Comparison of ENCODE assay signal across 19 cellular contexts in genomic region chr10:77804371-77804770, GRCh38.
DNase-seq lines count a peak whose midpoint lies in the region; ATAC-seq and TF ChIP-seq lines count a peak whose summit lies in the region.
"Had no signal": no experiment of that assay in that cellular context is flagged by ENCODE, and none has a peak within 500 bp of the region (broad histone marks: within the 10 kb centered on the region; RNA-seq: fewer than 3 reads in every experiment).

No MANE protein-coding gene starts in this region.

- no peak overlapping the region for H3K27ac Mint-ChIP-seq in chondrocyte (ENCODE audit: unreplicated experiment)
- H3K27ac Mint-ChIP-seq in T-helper 2 cell treated with Interferon-gamma antibody and Interleukin-4, amounts not matched to agents 5 μg/mL and 100 μg/mL, for 36 hours = no peak overlapping the region
- H3K27ac Mint-ChIP-seq: IgD-negative memory B cell had no signal

- H2AFZ ChIP-seq in trophoblast cell (ENCODE audit: insufficient read depth, low read length, poor library complexity) = no peak overlapping the region

- H3K9me3 ChIP-seq in trophoblast cell (ENCODE audit: insufficient read depth, low read depth, low read length) = no peaks in the 10 kb centered on the region
- H3K9me3 ChIP-seq: A549 had no signal

- no peaks in the 10 kb centered on the region for H3K27me3 Mint-ChIP-seq in chondrocyte (ENCODE audit: low read depth)
- no peaks in the 10 kb centered on the region for H3K27me3 Mint-ChIP-seq in T-helper 2 cell treated with Interferon-gamma antibody and Interleukin-4, amounts not matched to agents 5 μg/mL and 100 μg/mL, for 36 hours (ENCODE audit: low read depth)
- H3K27me3 Mint-ChIP-seq: CD4-positive, alpha-beta memory T cell; IgD-negative memory B cell had no signal

- no peak overlapping the region for H4K12ac ChIP-seq in trophoblast cell (ENCODE audit: low read depth, low read length)

- H3K27me3 ChIP-seq in trophoblast cell (ENCODE audit: insufficient read depth, low read length) (no peaks in the 10 kb centered on the region), H7 (ENCODE audit: control insufficient read depth, insufficient read depth, low read length) (no peaks in the 10 kb centered on the region)

- no peak overlapping the region for H2AK5ac ChIP-seq in trophoblast cell (ENCODE audit: low read length)

- no peak overlapping the region for H3K18ac ChIP-seq in trophoblast cell (ENCODE audit: low read length)

- H3K23ac ChIP-seq in trophoblast cell (ENCODE audit: low read length) = peak overlapping the region; percentile 20

- peaks cover 42% of the 10 kb centered on the region for H3K36me3 Mint-ChIP-seq in chondrocyte (ENCODE audit: low read depth)
- H3K36me3 Mint-ChIP-seq in T-helper 2 cell treated with Interferon-gamma antibody and Interleukin-4, amounts not matched to agents 5 μg/mL and 100 μg/mL, for 36 hours (ENCODE audit: low read depth) = peaks cover 3% of the 10 kb centered on the region
- H3K36me3 Mint-ChIP-seq: CD4-positive, alpha-beta memory T cell; IgD-negative memory B cell had no signal

- TF ChIP-seq CTCF in chondrocyte (IDR thresholded peaks at IDR 0.05) = no peak

- no peak overlapping the region for H3K4me3 ChIP-seq in trophoblast cell (ENCODE audit: low read depth, low read length)
- no peak overlapping the region for H3K4me3 ChIP-seq in H7 (ENCODE audit: insufficient read depth, low read depth, low read length)
- H3K4me3 ChIP-seq: A549 had no signal

- no peak overlapping the region for H3K27ac ChIP-seq in trophoblast cell (ENCODE audit: low read depth, low read length)
- H3K27ac ChIP-seq: 22Rv1, A549, C4-2B had no signal

- H3K79me1 ChIP-seq in trophoblast cell (ENCODE audit: low read length) = no peaks in the 10 kb centered on the region

- H3K4me1 ChIP-seq in trophoblast cell (ENCODE audit: control insufficient read depth in 1 of 2, insufficient read depth in 2 of 2, low read length in 2 of 2) = no peaks in the 10 kb centered on the region
- H3K4me1 ChIP-seq: A549 had no signal

- no peak overlapping the region for H3K4me3 Mint-ChIP-seq in chondrocyte (ENCODE audit: unreplicated experiment)
- no peak overlapping the region for H3K4me3 Mint-ChIP-seq in T-helper 2 cell treated with Interferon-gamma antibody and Interleukin-4, amounts not matched to agents 5 μg/mL and 100 μg/mL, for 36 hours
- H3K4me3 Mint-ChIP-seq: CD4-positive, alpha-beta memory T cell; IgD-negative memory B cell had no signal

- H2BK5ac ChIP-seq in trophoblast cell (ENCODE audit: low read depth, low read length, poor library complexity) = no peak overlapping the region

- no peak overlapping the region for H4K8ac ChIP-seq in trophoblast cell (ENCODE audit: low read depth, low read length)

- no CpG with 5 or more reads among the region's 3 CpGs for WGBS in trophoblast cell (ENCODE audit: extremely low coverage, insufficient coverage, insufficient read length)

- H3K4me1 Mint-ChIP-seq in chondrocyte (ENCODE audit: low read depth) = peaks cover 16% of the 10 kb centered on the region
- H3K4me1 Mint-ChIP-seq in T-helper 2 cell treated with Interferon-gamma antibody and Interleukin-4, amounts not matched to agents 5 μg/mL and 100 μg/mL, for 36 hours (ENCODE audit: low read depth) = peaks cover 19% of the 10 kb centered on the region

- H2BK12ac ChIP-seq in trophoblast cell (ENCODE audit: low read length) = no peak overlapping the region

- peaks cover 59 to 65% of the 10 kb centered on the region in 2 experiments for H3K36me3 ChIP-seq in trophoblast cell (ENCODE audit: control insufficient read depth in 1 of 2, insufficient read depth in 2 of 2, low read length in 2 of 2)
- peaks cover 33% of the 10 kb centered on the region for H3K36me3 ChIP-seq in H7 (replicated peaks; ENCODE audit: control insufficient read depth, insufficient read depth, low read length)

- peak; percentile 13 for DNase-seq in activated effector memory CD4-positive, alpha-beta T cell treated with anti-CD3 and anti-CD28 coated beads, Interleukin-2, amount 50 U/mL, for 16 hours
- no peak for DNase-seq in activated effector memory CD4-positive, alpha-beta T cell treated with Interleukin-2 at 50 U/mL for 16 hours
- DNase-seq in chondrocyte (ENCODE audit: low spot score) (peak; percentile 37), trophoblast cell (no peak), H7 (no peak)
- DNase-seq in T-helper 2 cell treated with Interferon-gamma antibody and Interleukin-4, amounts not matched to agents 5 μg/mL and 100 μg/mL, for 36 hours (ENCODE audit: low spot score) = no peak
- DNase-seq: AML-193; CD4-positive, alpha-beta memory T cell; DMS153; DMS79 treated with DMSO at 0.1 percent for 48 hours; GF-D8; KBM-7 had no signal

- H3K14ac ChIP-seq in trophoblast cell (ENCODE audit: low read length) = no peak overlapping the region

- no peaks in the 10 kb centered on the region for H3K9me3 Mint-ChIP-seq in chondrocyte (ENCODE audit: low read depth)
- H3K9me3 Mint-ChIP-seq in T-helper 2 cell treated with Interferon-gamma antibody and Interleukin-4, amounts not matched to agents 5 μg/mL and 100 μg/mL, for 36 hours = no peaks in the 10 kb centered on the region
- H3K9me3 Mint-ChIP-seq: IgD-negative memory B cell had no signal

- no peak for ATAC-seq in HG03108 (IDR thresholded peaks at IDR 0.05; ENCODE audit: unreplicated experiment)
- ATAC-seq: A549, HCT116, HepG2 had no signal

- peak overlapping the region; percentile 28 for H3K9ac ChIP-seq in trophoblast cell (ENCODE audit: low read length)

- no peak overlapping the region for H2BK120ac ChIP-seq in trophoblast cell (ENCODE audit: insufficient read depth, low read length, poor library complexity)

- H3K4me2 ChIP-seq in trophoblast cell (ENCODE audit: low read length) = no peak overlapping the region
- H3K4me2 ChIP-seq: A549 had no signal

- H3K4ac ChIP-seq in trophoblast cell (ENCODE audit: low read depth, low read length) = no peak overlapping the region

- H4K91ac ChIP-seq in trophoblast cell (ENCODE audit: low read depth, low read length) = no peak overlapping the region

- H3K79me2 ChIP-seq in trophoblast cell (ENCODE audit: control insufficient read depth, insufficient read depth, low read length, poor library complexity) = no peaks in the 10 kb centered on the region

Comparison
In these comparisons a context has a peak if more than half of its experiments do, and no peak if none do; other contexts are left out.
1. DNase-seq: peak in activated effector memory CD4-positive, alpha-beta T cell treated with anti-CD3 and anti-CD28 coated beads, Interleukin-2, amount 50 U/mL, for 16 hours (single experiment) and chondrocyte (single experiment); none in activated effector memory CD4-positive, alpha-beta T cell treated with Interleukin-2 at 50 U/mL for 16 hours (single experiment), trophoblast cell (0 of 2), H7 (single experiment) and T-helper 2 cell treated with Interferon-gamma antibody and Interleukin-4, amounts not matched to agents 5 μg/mL and 100 μg/mL, for 36 hours (single experiment).